Comparison of ENCODE assay signal across 18 cellular contexts in genomic region chr21:31332525-31332924, GRCh38. TPM values are rescaled to one million over a fixed set of nuclear protein-coding genes. Genes with fewer than 3 reads are reported as not detected.
A peak's percentile ranks its signal among the peaks of the same experiment; 100 is the strongest.
DNase-seq lines count a peak whose midpoint lies in the region; ATAC-seq and TF ChIP-seq lines count a peak whose summit lies in the region.
"Had no signal": no experiment of that assay in that cellular context is flagged by ENCODE, and none has a peak within 500 bp of the region (broad histone marks: within the 10 kb centered on the region; RNA-seq: fewer than 3 reads in every experiment).

No MANE protein-coding gene starts in this region.

- peak overlapping the region in 1 of 2 donors; percentile 5 for H3K4me3 Mint-ChIP-seq in activated T-cell treated with anti-CD3 and anti-CD28 coated beads, Interleukin-2, amount 50 U/mL, for 72 hours
- H3K4me3 Mint-ChIP-seq in activated T-helper 17 cell treated with anti-CD3 and anti-CD28 coated beads, Interleukin-2, amount 50 U/mL, for 72 hours = peak overlapping the region; percentile 27
- H3K4me3 Mint-ChIP-seq in activated T-helper 2 cell treated with anti-CD3 and anti-CD28 coated beads, Interferon-gamma antibody, Interleukin-2, Interleukin-4, amounts not matched to agents 10 μg/mL and 5 μg/mL and 100 μg/mL, durations not matched to agents 14 hours and 24 hours and 36 hours (ENCODE audit: low read depth) = no peak overlapping the region
- no peak overlapping the region for H3K4me3 Mint-ChIP-seq in stimulated activated effector memory CD8-positive, alpha-beta T cell treated with anti-CD3 and anti-CD28 coated beads, Interleukin-12 subunit alpha, Interleukin-12 subunit beta, amount 100 ng/mL, for 72 hours
- H3K4me3 Mint-ChIP-seq: CD8-positive, alpha-beta memory T cell; IgD-negative memory B cell had no signal

- H2BK120ac ChIP-seq in neuronal stem cell (ENCODE audit: low read depth, low read length) = no peak overlapping the region

- peak; percentile 43 to 46 for ATAC-seq in activated T-cell treated with anti-CD3 and anti-CD28 coated beads, Interleukin-2, amount 50 U/mL, for 72 hours (replicated peaks in 1 of 2)
- ATAC-seq in activated T-helper 17 cell treated with anti-CD3 and anti-CD28 coated beads, Interleukin-2, amount 50 U/mL, for 72 hours (replicated peaks) = peak; percentile 59
- ATAC-seq in stimulated activated effector memory CD8-positive, alpha-beta T cell treated with anti-CD3 and anti-CD28 coated beads, Interleukin-12 subunit alpha, Interleukin-12 subunit beta, amount 100 ng/mL, for 72 hours = peak; percentile 71

- H3K4me2 ChIP-seq in neuronal stem cell (ENCODE audit: insufficient read depth, low read length, poor library complexity, severe bottlenecking) = no peak overlapping the region

- no peaks in the 10 kb centered on the region for H3K4me1 ChIP-seq in neuronal stem cell (ENCODE audit: control insufficient read depth in 2 of 2, insufficient read depth in 1 of 2, low read depth in 1 of 2, low read length in 2 of 2)

- WGBS in neuronal stem cell (ENCODE audit: extremely low coverage in 2 of 2, insufficient read length in 2 of 2, insufficient replicate concordance in 1 of 2), 2 donors = no CpG with 5 or more reads among the region's 2 CpGs

- no peak overlapping the region for H4K8ac ChIP-seq in neuronal stem cell (ENCODE audit: low read depth, low read length)

- no peak overlapping the region for H3K18ac ChIP-seq in neuronal stem cell (ENCODE audit: low read length)

- H3K9me3 Mint-ChIP-seq in activated T-cell treated with anti-CD3 and anti-CD28 coated beads, Interleukin-2, amount 50 U/mL, for 72 hours = peaks cover 0 to 2% of the 10 kb centered on the region in 2 donors
- H3K9me3 Mint-ChIP-seq in activated T-helper 17 cell treated with anti-CD3 and anti-CD28 coated beads, Interleukin-2, amount 50 U/mL, for 72 hours = no peaks in the 10 kb centered on the region
- H3K9me3 Mint-ChIP-seq in activated T-helper 2 cell treated with anti-CD3 and anti-CD28 coated beads, Interferon-gamma antibody, Interleukin-2, Interleukin-4, amounts not matched to agents 10 μg/mL and 5 μg/mL and 100 μg/mL, durations not matched to agents 14 hours and 24 hours and 36 hours = peaks cover 3% of the 10 kb centered on the region
- H3K9me3 Mint-ChIP-seq in stimulated activated effector memory CD8-positive, alpha-beta T cell treated with anti-CD3 and anti-CD28 coated beads, Interleukin-12 subunit alpha, Interleukin-12 subunit beta, amount 100 ng/mL, for 72 hours = peaks cover 3% of the 10 kb centered on the region

- no peaks in the 10 kb centered on the region for H3K27me3 ChIP-seq in neuronal stem cell (ENCODE audit: control insufficient read depth in 3 of 3, insufficient read depth in 3 of 3, low read depth in 1 of 3, low read length in 3 of 3)

- no peak overlapping the region for H2AK5ac ChIP-seq in neuronal stem cell (ENCODE audit: low read depth, low read length)

- CTCF ChIA-PET in RWPE1 (lab: Yijun Ruan, JAX) = no interaction called here

- H3K27me3 Mint-ChIP-seq in activated T-cell treated with anti-CD3 and anti-CD28 coated beads, Interleukin-2, amount 50 U/mL, for 72 hours (ENCODE audit: low read depth) = no peaks in the 10 kb centered on the region
- H3K27me3 Mint-ChIP-seq in activated T-helper 17 cell treated with anti-CD3 and anti-CD28 coated beads, Interleukin-2, amount 50 U/mL, for 72 hours = no peaks in the 10 kb centered on the region
- H3K27me3 Mint-ChIP-seq in activated T-helper 2 cell treated with anti-CD3 and anti-CD28 coated beads, Interferon-gamma antibody, Interleukin-2, Interleukin-4, amounts not matched to agents 10 μg/mL and 5 μg/mL and 100 μg/mL, durations not matched to agents 14 hours and 24 hours and 36 hours (ENCODE audit: low read depth) = no peaks in the 10 kb centered on the region

- no peak overlapping the region for H2BK5ac ChIP-seq in neuronal stem cell (ENCODE audit: low read length)

- peaks cover 89% of the 10 kb centered on the region for H3K4me1 Mint-ChIP-seq in activated T-cell treated with anti-CD3 and anti-CD28 coated beads, Interleukin-2, amount 50 U/mL, for 72 hours (ENCODE audit: low read depth)
- peaks cover 27% of the 10 kb centered on the region for H3K4me1 Mint-ChIP-seq in activated T-helper 17 cell treated with anti-CD3 and anti-CD28 coated beads, Interleukin-2, amount 50 U/mL, for 72 hours
- H3K4me1 Mint-ChIP-seq in activated T-helper 2 cell treated with anti-CD3 and anti-CD28 coated beads, Interferon-gamma antibody, Interleukin-2, Interleukin-4, amounts not matched to agents 10 μg/mL and 5 μg/mL and 100 μg/mL, durations not matched to agents 14 hours and 24 hours and 36 hours (ENCODE audit: low read depth) = peaks cover 24% of the 10 kb centered on the region
- peaks cover 44% of the 10 kb centered on the region for H3K4me1 Mint-ChIP-seq in stimulated activated effector memory CD8-positive, alpha-beta T cell treated with anti-CD3 and anti-CD28 coated beads, Interleukin-12 subunit alpha, Interleukin-12 subunit beta, amount 100 ng/mL, for 72 hours

- no peak overlapping the region for H3K27ac ChIP-seq in RWPE1
- H3K27ac ChIP-seq in neuronal stem cell (replicated peaks; ENCODE audit: low read length) = no peak overlapping the region

- no peaks in the 10 kb centered on the region for H3K79me1 ChIP-seq in neuronal stem cell (ENCODE audit: low read depth, low read length)

- no peak for TF ChIP-seq CTCF in RWPE1 (conservative IDR thresholded peaks at IDR 0.05; ENCODE audit: low read depth)

- H2BK15ac ChIP-seq in neuronal stem cell (ENCODE audit: low read length) = no peak overlapping the region

- H3K14ac ChIP-seq in neuronal stem cell (ENCODE audit: low read length) = no peak overlapping the region

- no peak overlapping the region for H3K4me3 ChIP-seq in neuronal stem cell (ENCODE audit: low read length in 2 of 2)

- H2AFZ ChIP-seq in neuronal stem cell (ENCODE audit: low read length) = no peak overlapping the region

- H3K9me3 ChIP-seq in neuronal stem cell (replicated peaks in 1 of 2; ENCODE audit: control insufficient read depth in 2 of 2, insufficient read depth in 1 of 2, low read depth in 1 of 2, low read length in 2 of 2) = peaks cover 7 to 20% of the 10 kb centered on the region in 2 donors

- H4K91ac ChIP-seq in neuronal stem cell (ENCODE audit: low read depth, low read length, poor library complexity) = no peak overlapping the region

- DNase-seq in activated T-cell treated with anti-CD3 and anti-CD28 coated beads, Interleukin-2, amount 50 U/mL, for 72 hours = no peak
- DNase-seq in activated T-cell treated with anti-CD3 and anti-CD28 coated beads for 4 hours (no peak), RWPE1 (ENCODE audit: low spot score) (no peak), neuronal stem cell (ENCODE audit: low spot score) (no peak)
- no peak for DNase-seq in activated T-helper 2 cell treated with anti-CD3 and anti-CD28 coated beads, Interferon-gamma antibody, Interleukin-2, Interleukin-4, amounts not matched to agents 10 μg/mL and 5 μg/mL and 100 μg/mL, durations not matched to agents 14 hours and 24 hours and 36 hours (ENCODE audit: low spot score)
- no peak for DNase-seq in stimulated activated effector memory CD8-positive, alpha-beta T cell treated with anti-CD3 and anti-CD28 coated beads, Interleukin-12 subunit alpha, Interleukin-12 subunit beta, amount 100 ng/mL, for 72 hours (ENCODE audit: low spot score in 2 of 2)
- DNase-seq: ACHN; C1 segment of cervical spinal cord; CD8-positive, alpha-beta memory T cell; Karpas-422; NCI-H1417 treated with DMSO at 0.1 percent for 48 hours; NCI-H187 treated with DMSO at 0.1 percent for 48 hours; NCI-H2227 treated with DMSO at 0.1 percent for 48 hours; NCI-H510A treated with DMSO at 0.1 percent for 48 hours; NCI-H82; OCI-M1 had no signal

- H2BK12ac ChIP-seq in neuronal stem cell (ENCODE audit: low read length) = no peak overlapping the region

- H3K36me3 ChIP-seq in neuronal stem cell (replicated peaks in 1 of 2; ENCODE audit: control insufficient read depth in 2 of 2, insufficient read depth in 2 of 2, low read length in 2 of 2) = peaks cover 9 to 25% of the 10 kb centered on the region in 2 donors

- no peak overlapping the region for H3K23ac ChIP-seq in neuronal stem cell (ENCODE audit: low read depth, low read length, poor library complexity)

- intact Hi-C loops in activated T-helper 2 cell treated with anti-CD3 and anti-CD28 coated beads, Interferon-gamma antibody, Interleukin-2, Interleukin-4, amounts not matched to agents 10 μg/mL and 5 μg/mL and 100 μg/mL, durations not matched to agents 14 hours and 24 hours and 36 hours (cut with micrococcal nuclease) = no loop called here

- no peak overlapping the region for H3K4ac ChIP-seq in neuronal stem cell (ENCODE audit: low read length)

- H3K9ac ChIP-seq in neuronal stem cell (ENCODE audit: low read depth, low read length, poor library complexity) = no peak overlapping the region

- H3K27ac Mint-ChIP-seq in activated T-cell treated with anti-CD3 and anti-CD28 coated beads, Interleukin-2, amount 50 U/mL, for 72 hours = no peak overlapping the region
- peak overlapping the region; percentile 60 for H3K27ac Mint-ChIP-seq in activated T-helper 17 cell treated with anti-CD3 and anti-CD28 coated beads, Interleukin-2, amount 50 U/mL, for 72 hours
- H3K27ac Mint-ChIP-seq in activated T-helper 2 cell treated with anti-CD3 and anti-CD28 coated beads, Interferon-gamma antibody, Interleukin-2, Interleukin-4, amounts not matched to agents 10 μg/mL and 5 μg/mL and 100 μg/mL, durations not matched to agents 14 hours and 24 hours and 36 hours = peak overlapping the region; percentile 50
- H3K27ac Mint-ChIP-seq in stimulated activated effector memory CD8-positive, alpha-beta T cell treated with anti-CD3 and anti-CD28 coated beads, Interleukin-12 subunit alpha, Interleukin-12 subunit beta, amount 100 ng/mL, for 72 hours = no peak overlapping the region
- H3K27ac Mint-ChIP-seq: IgD-negative memory B cell had no signal

- H3K36me3 Mint-ChIP-seq in activated T-cell treated with anti-CD3 and anti-CD28 coated beads, Interleukin-2, amount 50 U/mL, for 72 hours (ENCODE audit: insufficient read depth in 2 of 2) = peaks cover 11 to 28% of the 10 kb centered on the region in 2 donors
- peaks cover 79% of the 10 kb centered on the region for H3K36me3 Mint-ChIP-seq in activated T-helper 17 cell treated with anti-CD3 and anti-CD28 coated beads, Interleukin-2, amount 50 U/mL, for 72 hours (ENCODE audit: low read depth)
- H3K36me3 Mint-ChIP-seq in activated T-helper 2 cell treated with anti-CD3 and anti-CD28 coated beads, Interferon-gamma antibody, Interleukin-2, Interleukin-4, amounts not matched to agents 10 μg/mL and 5 μg/mL and 100 μg/mL, durations not matched to agents 14 hours and 24 hours and 36 hours (ENCODE audit: low read depth) = peaks cover 10% of the 10 kb centered on the region
- peaks cover 14% of the 10 kb centered on the region for H3K36me3 Mint-ChIP-seq in stimulated activated effector memory CD8-positive, alpha-beta T cell treated with anti-CD3 and anti-CD28 coated beads, Interleukin-12 subunit alpha, Interleukin-12 subunit beta, amount 100 ng/mL, for 72 hours
- H3K36me3 Mint-ChIP-seq: IgD-negative memory B cell had no signal

- POLR2A ChIA-PET in RWPE1 (lab: Yijun Ruan, JAX; ENCODE audit: low non-redundant PET) = no interaction called here

RNA-seq across cellular contexts. Expression of gene TIAM1, which starts 11.5 kb away (rescaled TPM):
- total RNA-seq in activated T-cell treated with anti-CD3 and anti-CD28 coated beads, Interleukin-2, amount 50 U/mL, for 72 hours = 10 to 100 TPM; 62.2 to 63.7 TPM
- 10 to 100 TPM; 23.4 to 63.4 TPM for total RNA-seq in activated T-helper 17 cell treated with anti-CD3 and anti-CD28 coated beads, Interleukin-2, amount 50 U/mL, for 72 hours
- 110 and 114 TPM in 2 replicates for total RNA-seq in activated T-helper 2 cell treated with anti-CD3 and anti-CD28 coated beads, Interferon-gamma antibody, Interleukin-2, Interleukin-4, amounts not matched to agents 10 μg/mL and 5 μg/mL and 100 μg/mL, durations not matched to agents 14 hours and 24 hours and 36 hours
- polyA plus RNA-seq in neuronal stem cell (2013, experiment 1 of 2) = 37.7 TPM
- 35.9 TPM for polyA plus RNA-seq in neuronal stem cell (2013, experiment 2 of 2)

Comparison
In these comparisons a context has a peak if more than half of its experiments do, and no peak if none do; other contexts are left out.
1. H3K27ac Mint-ChIP-seq: peak in activated T-helper 17 cell treated with anti-CD3 and anti-CD28 coated beads, Interleukin-2, amount 50 U/mL, for 72 hours (single experiment) and activated T-helper 2 cell treated with anti-CD3 and anti-CD28 coated beads, Interferon-gamma antibody, Interleukin-2, Interleukin-4, amounts not matched to agents 10 μg/mL and 5 μg/mL and 100 μg/mL, durations not matched to agents 14 hours and 24 hours and 36 hours (single experiment); none in activated T-cell treated with anti-CD3 and anti-CD28 coated beads, Interleukin-2, amount 50 U/mL, for 72 hours (single experiment) and stimulated activated effector memory CD8-positive, alpha-beta T cell treated with anti-CD3 and anti-CD28 coated beads, Interleukin-12 subunit alpha, Interleukin-12 subunit beta, amount 100 ng/mL, for 72 hours (single experiment).
2. Peak in every context shown above with its lines, with median percentiles within 50 percentile points of each other: ATAC-seq.